8 cellular contexts compared by ENCODE assay signal in the genomic region with DNA sequence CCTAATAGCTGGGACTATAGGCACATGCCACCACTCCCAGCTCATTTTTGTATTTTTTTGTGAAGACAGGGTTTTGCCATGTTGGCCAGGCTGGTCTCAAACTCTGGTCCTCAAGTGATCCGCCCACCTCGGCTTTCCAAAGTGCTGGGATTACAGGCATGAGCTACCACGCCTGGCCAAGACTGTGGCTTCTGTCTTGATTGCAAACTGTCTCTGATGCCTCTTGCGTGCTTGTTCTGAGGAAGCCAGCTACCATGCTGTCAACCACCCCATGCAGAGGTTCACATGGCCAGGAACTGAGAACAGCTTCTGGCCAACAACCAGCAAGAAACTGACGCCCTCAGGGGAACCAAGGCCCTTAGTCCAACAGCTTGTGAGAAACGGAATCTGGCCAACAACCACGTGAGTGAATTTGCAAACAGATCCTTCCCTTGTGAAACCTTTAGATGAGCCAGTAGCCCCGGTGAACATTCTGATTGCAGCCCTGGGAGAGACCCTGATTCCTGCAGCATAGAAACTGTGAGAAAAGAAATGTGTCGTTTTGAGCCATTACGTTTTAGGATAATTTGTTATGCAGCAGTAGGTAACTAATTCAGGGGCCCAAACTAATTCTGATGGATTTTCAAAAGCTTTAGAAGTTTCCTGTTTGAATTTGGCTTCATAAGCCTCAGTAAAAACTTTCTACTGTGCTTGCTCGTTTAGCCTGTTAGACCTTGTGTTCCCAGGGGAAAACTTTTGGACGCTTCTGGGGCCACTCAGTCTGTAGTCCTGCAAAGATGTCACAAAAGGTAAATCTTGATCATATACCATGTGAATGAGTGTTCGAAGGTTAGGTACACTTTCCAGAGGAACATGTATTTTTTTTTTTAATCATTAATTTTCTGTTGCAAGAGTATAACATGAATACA.
A peak's percentile ranks its signal among the peaks of the same experiment; 100 is the strongest.
DNase-seq lines count a peak whose midpoint lies in the region; ATAC-seq and TF ChIP-seq lines count a peak whose summit lies in the region.

No MANE protein-coding gene starts in this region.

- in situ Hi-C loops in GM18951 (cut with MboI; ENCODE audit: low sequenced_read_pairs, unreplicated experiment), result no loop called here
- in situ Hi-C loops in SK-MEL-5 (cut with HindIII; ENCODE audit: low pct_unique_long_range_greater_than_20kb, low sequenced_read_pairs), result no loop called here

- no peak overlapping the region for H3K4me3 Mint-ChIP-seq in HFFc6

- TF ChIP-seq CTCF in left lung (IDR thresholded peaks at IDR 0.05) (no peak), HFFc6 (IDR thresholded peaks at IDR 0.05) (no peak)

- peaks cover 0 to 8% of the 10 kb centered on the region in 2 donors for H3K27me3 ChIP-seq in left lung

- intact Hi-C loops in left lung (cut with DNase I), result loop anchor here in 1 of 2 donors (10.0 kb wide), 1 partner anchor 158 kb away; no protein-coding TSS in a partner anchor

- no peak overlapping the region for H3K27ac ChIP-seq in left lung

- H3K4me1 ChIP-seq in left lung, result no peaks in the 10 kb centered on the region

- no peak overlapping the region for H3K27ac Mint-ChIP-seq in HFFc6

- no peak overlapping the region for H3K4me3 ChIP-seq in left lung

- H3K36me3 ChIP-seq in left lung, result no peaks in the 10 kb centered on the region

- peak; percentile 96 for DNase-seq in SK-MEL-5 (ENCODE audit: low read depth, low spot score)
- DNase-seq in left lung, result no peak
- DNase-seq in T-helper 2 cell, result no peak
- no peak for DNase-seq in stimulated activated CD4-positive, alpha-beta T cell treated with anti-CD3 and anti-CD28 coated beads, Interleukin-2, amount 100 ng/mL, for 24 hours
- DNase-seq in NCI-H345 (lab: John Stamatoyannopoulos, UW), result no peak
- DNase-seq in HFFc6, result no peak

- H3K36me3 Mint-ChIP-seq in HFFc6 (ENCODE audit: low read depth), result no peaks in the 10 kb centered on the region

- peak; percentile 76 for ATAC-seq in HG02970 (IDR thresholded peaks at IDR 0.05; ENCODE audit: low FRiP score, unreplicated experiment)
- peak; percentile 48 for ATAC-seq in left lung

- peaks cover 47% of the 10 kb centered on the region for H3K4me1 Mint-ChIP-seq in HFFc6 (ENCODE audit: low read depth)

- no peaks in the 10 kb centered on the region for H3K9me3 Mint-ChIP-seq in HFFc6

- TF ChIP-seq POLR2A in GM18951 (IDR thresholded peaks at IDR 0.05; ENCODE audit: extremely low read depth, insufficient read depth, insufficient read length), result peak; percentile 47

- H3K9me3 ChIP-seq in left lung, result no peaks in the 10 kb centered on the region

- H3K27me3 Mint-ChIP-seq in HFFc6 (ENCODE audit: insufficient read depth), result no peaks in the 10 kb centered on the region
